10 cellular contexts compared by ENCODE assay signal in the genomic region with DNA sequence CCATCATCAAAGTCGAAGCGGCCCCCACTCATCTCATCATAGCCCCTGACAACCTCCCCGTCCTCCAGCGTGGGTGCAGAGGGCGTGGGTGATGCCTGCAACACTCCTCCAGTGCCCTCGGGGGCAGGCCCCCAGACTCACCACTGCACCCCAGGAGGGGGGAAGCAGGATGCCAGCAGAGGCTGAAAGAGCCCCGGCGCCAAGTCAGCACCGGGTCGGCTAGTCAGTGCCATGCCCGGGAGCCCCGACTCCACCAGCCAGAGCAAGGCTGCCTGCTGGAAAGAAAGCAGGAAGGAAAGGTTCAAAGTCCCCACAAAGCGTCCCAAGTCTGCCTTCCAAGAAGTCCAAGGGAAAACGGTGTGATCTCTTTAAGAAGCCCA. TPM values are rescaled to one million over a fixed set of nuclear protein-coding genes. Genes with fewer than 3 reads are reported as not detected.
DNase-seq lines count a peak whose midpoint lies in the region; ATAC-seq and TF ChIP-seq lines count a peak whose summit lies in the region.
"Had no signal": no experiment of that assay in that cellular context is flagged by ENCODE, and none has a peak within 500 bp of the region (broad histone marks: within the 10 kb centered on the region; RNA-seq: fewer than 3 reads in every experiment).

No MANE protein-coding gene starts in this region.

- H3K9ac ChIP-seq in BLaER1 treated with 17β-estradiol and CSF1 and Interleukin-3, amounts not matched to agents 10 nM and 100 nM: peak overlapping the region; percentile 71 to 92 (median 85)

- H3K36me3 ChIP-seq in BLaER1 treated with 17β-estradiol and CSF1 and Interleukin-3, amounts not matched to agents 10 nM and 100 nM: peaks cover 0 to 14% (median 0%) of the 10 kb centered on the region in 11 experiments; a peak in 2 of 22 replicates
- H3K36me3 ChIP-seq in ascending aorta: no peaks in the 10 kb centered on the region

- H3K27me3 ChIP-seq in BLaER1 treated with 17β-estradiol and CSF1 and Interleukin-3, amounts not matched to agents 10 nM and 100 nM: no peaks in the 10 kb centered on the region
- no peaks in the 10 kb centered on the region for H3K27me3 ChIP-seq in ascending aorta

- H4K20me1 ChIP-seq in BLaER1 treated with 17β-estradiol and CSF1 and Interleukin-3, amounts not matched to agents 10 nM and 100 nM: peaks cover 0 to 21% (median 0%) of the 10 kb centered on the region in 11 experiments; a peak in 4 of 22 replicates

- intact Hi-C loops in ascending aorta (cut with DNase I): loop anchor here (1.0 to 10.0 kb wide), 5 partner anchors 24 to 508 kb away; partner anchors contain the start of gene OSER1

- peak overlapping the region; percentile 53 to 76 (median 72) for H3K4me3 ChIP-seq in BLaER1 treated with 17β-estradiol and CSF1 and Interleukin-3, amounts not matched to agents 10 nM and 100 nM
- peak overlapping the region; percentile 61 to 82 for H3K4me3 ChIP-seq in ascending aorta
- H3K4me3 ChIP-seq in iPS-11a (ENCODE audit: low read depth, low read length): peak overlapping the region; percentile 45

- ATAC-seq in GM21526 (IDR thresholded peaks at IDR 0.05; ENCODE audit: low FRiP score, unreplicated experiment): no peak
- ATAC-seq: natural killer cell treated with Interleukin-12 subunit alpha and Interleukin-12 subunit beta and Interleukin-15 and Interleukin-18, amount 100 ng/mL, for 72 hours had no signal

- DNase-seq in ascending aorta (ENCODE audit: low spot score in 2 of 2) (no peak), retina (peak; percentile 40), ecto neural progenitor cell (ENCODE audit: low spot score) (no peak), GM10266 (ENCODE audit: extremely low spot score) (no peak), LoVo (ENCODE audit: low spot score) (no peak)
- DNase-seq: HCEC 1CT had no signal

- H3K9me3 ChIP-seq in BLaER1 treated with 17β-estradiol and CSF1 and Interleukin-3, amounts not matched to agents 10 nM and 100 nM (replicated peaks in 1 of 11): no peaks in the 10 kb centered on the region
- H3K9me3 ChIP-seq in ascending aorta: no peaks in the 10 kb centered on the region

- H3K27ac ChIP-seq in BLaER1 treated with 17β-estradiol and CSF1 and Interleukin-3, amounts not matched to agents 10 nM and 100 nM: peak overlapping the region in 9 of 11 experiments; percentile 60 to 94 (median 91); a peak in 18 of 22 replicates
- peak overlapping the region; percentile 89 to 95 for H3K27ac ChIP-seq in ascending aorta

- TF ChIP-seq CTCF in ascending aorta (IDR thresholded peaks at IDR 0.05): no peak
- TF ChIP-seq CTCF in GM10266 (IDR thresholded peaks at IDR 0.05; ENCODE audit: control insufficient read depth, insufficient read depth, low read depth, missing control alignments): no peak

- peaks cover 32 to 87% (median 68%) of the 10 kb centered on the region in 10 experiments for H3K4me1 ChIP-seq in BLaER1 treated with 17β-estradiol and CSF1 and Interleukin-3, amounts not matched to agents 10 nM and 100 nM
- H3K4me1 ChIP-seq in ascending aorta: peaks cover 11 to 17% of the 10 kb centered on the region in 2 donors

- H3K4me2 ChIP-seq in BLaER1 treated with 17β-estradiol and CSF1 and Interleukin-3, amounts not matched to agents 10 nM and 100 nM: peak overlapping the region; percentile 90 to 100 (median 97)

RNA-seq across cellular contexts. Expression of gene JPH2, which starts 0.3 kb away (rescaled TPM):
- 86.7 TPM for total RNA-seq in ascending aorta

RNA-seq across cellular contexts. Expression of gene OSER1, which starts 23.9 kb away (rescaled TPM):
- total RNA-seq in ascending aorta: 9.2 TPM
